34 cellular contexts compared by ENCODE assay signal in the genomic region with DNA sequence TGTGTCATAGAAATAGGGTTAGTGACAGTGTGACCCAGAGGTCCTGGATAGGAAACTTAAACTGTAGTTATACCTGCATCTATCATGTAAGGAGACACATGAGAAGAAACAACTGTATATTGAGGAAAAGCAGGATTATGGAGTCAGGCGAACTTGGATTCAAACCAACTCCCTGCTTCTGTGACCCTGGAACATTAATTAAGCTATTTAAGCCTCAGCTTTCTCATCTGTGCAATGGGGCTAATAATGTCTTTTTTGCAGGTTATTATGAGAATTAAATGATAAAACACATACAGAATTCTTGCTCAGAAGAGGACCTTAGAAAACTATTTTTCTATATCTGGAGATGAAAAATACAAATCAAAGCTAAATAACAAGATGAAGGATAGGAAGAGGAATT.
"Had no signal": no experiment of that assay in that cellular context is flagged by ENCODE, and none has a peak within 500 bp of the region (broad histone marks: within the 10 kb centered on the region; RNA-seq: fewer than 3 reads in every experiment).

No MANE protein-coding gene starts in this region.

- H3K36me3 ChIP-seq: MG63 had no signal

- DNase-seq: Karpas-422, Kasumi-1, MG63, MM.1S, MV-4-11, NCI-H1048, NCI-H1092, NCI-H1092 treated with DMSO at 0.1 percent for 48 hours, NCI-H1105, NCI-H1105 treated with DMSO at 0.1 percent for 48 hours, NCI-H1417, NCI-H1417 treated with DMSO at 0.1 percent for 48 hours, NCI-H1436, NCI-H1436 treated with DMSO at 0.1 percent for 48 hours, NCI-H146, NCI-H1694, NCI-H1694 treated with DMSO at 0.1 percent for 48 hours, NCI-H187, NCI-H187 treated with DMSO at 0.1 percent for 48 hours, NCI-H1930, NCI-H2029, NCI-H2029 treated with DMSO at 0.1 percent for 48 hours, NCI-H2081, NCI-H2081 treated with DMSO at 0.1 percent for 48 hours, NCI-H2107, NCI-H2171, NCI-H2171 treated with DMSO at 0.1 percent for 48 hours, NCI-H2227 treated with DMSO at 0.1 percent for 48 hours, NCI-H226, NCI-H345, NCI-H446, NCI-H446 treated with DMSO at 0.1 percent for 48 hours, NCI-H510A, NCI-H510A treated with DMSO at 0.1 percent for 48 hours had no signal

- H3K9me3 ChIP-seq: MG63 had no signal

- H3K4me3 ChIP-seq: MG63 had no signal
